1 cellular context compared by ENCODE assay signal in the genomic region with DNA sequence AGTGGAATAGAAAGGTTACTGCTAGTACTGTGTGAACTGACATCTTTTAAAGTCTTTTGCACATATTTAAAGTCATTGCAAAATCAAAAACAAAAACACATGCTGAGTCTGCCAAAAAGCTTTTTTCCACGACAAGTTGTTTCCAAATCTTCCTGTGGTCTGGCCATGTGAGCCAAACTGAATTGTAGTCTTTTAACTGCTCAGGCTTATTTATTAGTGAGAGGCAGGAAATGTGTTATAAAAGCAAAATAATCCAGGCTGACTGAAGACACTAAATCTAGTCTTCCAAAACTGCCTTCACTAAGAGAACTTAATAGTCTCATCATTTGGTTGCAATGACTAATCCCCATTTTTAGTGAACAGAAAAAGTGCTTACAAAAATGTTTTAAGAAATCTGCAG.
TF ChIP-seq lines count a peak whose summit lies in the region.

No MANE protein-coding gene starts in this region.

TF ChIP-seq in SK-N-SH, 30 proteins besides CTCF, POLR2A, EP300 and RAD21 (continued from another document):
- TF ChIP-seq, protein P1, sequence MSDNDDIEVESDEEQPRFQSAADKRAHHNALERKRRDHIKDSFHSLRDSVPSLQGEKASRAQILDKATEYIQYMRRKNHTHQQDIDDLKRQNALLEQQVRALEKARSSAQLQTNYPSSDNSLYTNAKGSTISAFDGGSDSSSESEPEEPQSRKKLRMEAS (IDR thresholded peaks at IDR 0.05; ENCODE audit: low read depth): no peak
- TF ChIP-seq NRF1 (IDR thresholded peaks at IDR 0.05; ENCODE audit: low read depth, low read length) (no peak), SMC3 (IDR thresholded peaks at IDR 0.05; ENCODE audit: low read depth, low read length) (no peak), MEF2A (IDR thresholded peaks at IDR 0.05; ENCODE audit: borderline replicate concordance, low read depth) (no peak), ELF1 (IDR thresholded peaks at IDR 0.05) (no peak), MXI1 (IDR thresholded peaks at IDR 0.05; ENCODE audit: low read depth, low read length) (no peak), GABPA (IDR thresholded peaks at IDR 0.05; ENCODE audit: low read depth) (no peak), FOXM1 (IDR thresholded peaks at IDR 0.05; ENCODE audit: low read depth) (no peak)
- TF ChIP-seq, protein P2, sequence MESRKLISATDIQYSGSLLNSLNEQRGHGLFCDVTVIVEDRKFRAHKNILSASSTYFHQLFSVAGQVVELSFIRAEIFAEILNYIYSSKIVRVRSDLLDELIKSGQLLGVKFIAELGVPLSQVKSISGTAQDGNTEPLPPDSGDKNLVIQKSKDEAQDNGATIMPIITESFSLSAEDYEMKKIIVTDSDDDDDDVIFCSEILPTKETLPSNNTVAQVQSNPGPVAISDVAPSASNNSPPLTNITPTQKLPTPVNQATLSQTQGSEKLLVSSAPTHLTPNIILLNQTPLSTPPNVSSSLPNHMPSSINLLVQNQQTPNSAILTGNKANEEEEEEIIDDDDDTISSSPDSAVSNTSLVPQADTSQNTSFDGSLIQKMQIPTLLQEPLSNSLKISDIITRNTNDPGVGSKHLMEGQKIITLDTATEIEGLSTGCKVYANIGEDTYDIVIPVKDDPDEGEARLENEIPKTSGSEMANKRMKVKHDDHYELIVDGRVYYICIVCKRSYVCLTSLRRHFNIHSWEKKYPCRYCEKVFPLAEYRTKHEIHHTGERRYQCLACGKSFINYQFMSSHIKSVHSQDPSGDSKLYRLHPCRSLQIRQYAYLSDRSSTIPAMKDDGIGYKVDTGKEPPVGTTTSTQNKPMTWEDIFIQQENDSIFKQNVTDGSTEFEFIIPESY (IDR thresholded peaks at IDR 0.05; ENCODE audit: borderline replicate concordance, low read depth): no peak
TF ChIP-seq in SK-N-SH: peak in this region for 0.
